ENCODE assay signal across 20 cellular contexts in the genomic region with DNA sequence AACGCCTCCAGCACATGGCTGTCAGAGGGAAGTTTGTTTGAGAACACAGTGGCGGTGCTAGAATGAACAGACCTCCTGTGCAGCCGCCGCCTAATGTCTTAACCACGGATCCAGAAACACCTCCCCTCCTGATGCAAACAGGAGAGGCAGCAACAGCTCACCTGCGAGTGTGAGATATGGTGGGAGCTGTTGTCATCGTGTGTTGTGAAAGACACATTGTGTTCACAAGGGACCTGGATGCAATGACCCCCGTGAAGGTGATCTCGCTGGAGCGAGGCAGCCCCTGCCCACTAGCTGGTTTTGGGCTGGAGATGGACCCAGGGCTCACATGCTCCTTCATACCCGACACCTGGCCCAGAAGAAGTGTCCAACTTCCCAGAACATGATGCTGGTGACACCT.
A peak's percentile ranks its signal among the peaks of the same experiment; 100 is the strongest.
DNase-seq lines count a peak whose midpoint lies in the region; TF ChIP-seq lines count a peak whose summit lies in the region.
"Had no signal": no experiment of that assay in that cellular context is flagged by ENCODE, and none has a peak within 500 bp of the region (broad histone marks: within the 10 kb centered on the region; RNA-seq: fewer than 3 reads in every experiment).

No MANE protein-coding gene starts in this region.

- H3K27ac ChIP-seq in esophagus muscularis mucosa (replicated peaks in 1 of 4) (no peak overlapping the region), neural progenitor cell (no peak overlapping the region), esophagus squamous epithelium (no peak overlapping the region)
- H3K27ac ChIP-seq: BLaER1 treated with 17β-estradiol and CSF1 and Interleukin-3, amounts not matched to agents 10 nM and 100 nM; GM23248 had no signal

- peaks cover 0 to 9% (median 0%) of the 10 kb centered on the region in 4 donors for H3K9me3 ChIP-seq in esophagus muscularis mucosa
- H3K9me3 ChIP-seq in neural progenitor cell (ENCODE audit: low read depth) = no peaks in the 10 kb centered on the region
- H3K9me3 ChIP-seq in esophagus squamous epithelium = no peaks in the 10 kb centered on the region
- H3K9me3 ChIP-seq: BE2C had no signal

- H3K27ac Mint-ChIP-seq in neural progenitor cell = peak overlapping the region; percentile 7
- H3K27ac Mint-ChIP-seq in activated CD4-positive, alpha-beta T cell treated with anti-CD3 and anti-CD28 coated beads, Interleukin-2, amount 10 ng/mL, durations not matched to agents 7 days and 5 days = no peak overlapping the region
- H3K27ac Mint-ChIP-seq: CD4-positive, alpha-beta T cell; CD8-positive, alpha-beta memory T cell had no signal

- peaks cover 9% of the 10 kb centered on the region for H3K27me3 Mint-ChIP-seq in neural progenitor cell (ENCODE audit: insufficient read depth, low read depth)
- H3K27me3 Mint-ChIP-seq in activated CD4-positive, alpha-beta T cell treated with anti-CD3 and anti-CD28 coated beads, Interleukin-2, amount 10 ng/mL, durations not matched to agents 7 days and 5 days = no peaks in the 10 kb centered on the region

- H4K20me1 ChIP-seq in neural progenitor cell (ENCODE audit: low read depth) = no peaks in the 10 kb centered on the region
- H4K20me1 ChIP-seq: BLaER1 treated with 17β-estradiol and CSF1 and Interleukin-3, amounts not matched to agents 10 nM and 100 nM had no signal

- POLR2A ChIA-PET in HEK293T (lab: Yijun Ruan, JAX) = no interaction called here
- POLR2A ChIA-PET in activated CD4-positive, alpha-beta T cell treated with anti-CD3 and anti-CD28 coated beads, Interleukin-2, amount 10 ng/mL, durations not matched to agents 7 days and 5 days (lab: Charles Lee) = no interaction called here

- H3K4me1 ChIP-seq in esophagus muscularis mucosa (no peaks in the 10 kb centered on the region), neural progenitor cell (no peaks in the 10 kb centered on the region), esophagus squamous epithelium (no peaks in the 10 kb centered on the region)
- H3K4me1 ChIP-seq: BE2C had no signal

- TF ChIP-seq CTCF in esophagus muscularis mucosa (IDR thresholded peaks at IDR 0.05) = no peak
- TF ChIP-seq CTCF in neural progenitor cell (IDR thresholded peaks at IDR 0.05) = no peak
- TF ChIP-seq CTCF in esophagus squamous epithelium (IDR thresholded peaks at IDR 0.05) = no peak

- no peak overlapping the region for H3K9ac ChIP-seq in neural progenitor cell
- H3K9ac ChIP-seq: BLaER1 treated with 17β-estradiol and CSF1 and Interleukin-3, amounts not matched to agents 10 nM and 100 nM; GM23248 had no signal

- H3K27me3 ChIP-seq in esophagus muscularis mucosa = peaks cover 0 to 50% (median 0%) of the 10 kb centered on the region in 4 donors
- H3K27me3 ChIP-seq in neural progenitor cell = no peaks in the 10 kb centered on the region
- peaks cover 0 to 24% (median 0%) of the 10 kb centered on the region in 4 donors for H3K27me3 ChIP-seq in esophagus squamous epithelium
- H3K27me3 ChIP-seq: BE2C had no signal

- peaks cover 33% of the 10 kb centered on the region for H3K4me1 Mint-ChIP-seq in neural progenitor cell
- H3K4me1 Mint-ChIP-seq in activated CD4-positive, alpha-beta T cell treated with anti-CD3 and anti-CD28 coated beads, Interleukin-2, amount 10 ng/mL, durations not matched to agents 7 days and 5 days = no peaks in the 10 kb centered on the region
- H3K4me1 Mint-ChIP-seq: CD14-positive monocyte; CD8-positive, alpha-beta memory T cell had no signal

- CTCF ChIA-PET in HEK293T (lab: Yijun Ruan, JAX) = no interaction called here
- CTCF ChIA-PET in activated CD4-positive, alpha-beta T cell treated with anti-CD3 and anti-CD28 coated beads, Interleukin-2, amount 10 ng/mL, durations not matched to agents 7 days and 5 days (lab: Charles Lee) = no interaction called here

- TF ChIP-seq EP300 in esophagus muscularis mucosa (IDR thresholded peaks at IDR 0.05) = no peak

- H3K4me3 Mint-ChIP-seq in neural progenitor cell = no peak overlapping the region
- H3K4me3 Mint-ChIP-seq in activated CD4-positive, alpha-beta T cell treated with anti-CD3 and anti-CD28 coated beads, Interleukin-2, amount 10 ng/mL, durations not matched to agents 7 days and 5 days = no peak overlapping the region
- H3K4me3 Mint-ChIP-seq: CD14-positive monocyte; CD4-positive, alpha-beta T cell; CD8-positive, alpha-beta memory T cell had no signal

- H3K4me2 ChIP-seq in neural progenitor cell = no peak overlapping the region
- H3K4me2 ChIP-seq: BLaER1 treated with 17β-estradiol and CSF1 and Interleukin-3, amounts not matched to agents 10 nM and 100 nM had no signal

- H3F3A ChIP-seq in neural progenitor cell (ENCODE audit: low read depth) = no peaks in the 10 kb centered on the region

- peaks cover 8% of the 10 kb centered on the region for H3K9me3 Mint-ChIP-seq in neural progenitor cell
- H3K9me3 Mint-ChIP-seq in activated CD4-positive, alpha-beta T cell treated with anti-CD3 and anti-CD28 coated beads, Interleukin-2, amount 10 ng/mL, durations not matched to agents 7 days and 5 days = no peaks in the 10 kb centered on the region
- H3K9me3 Mint-ChIP-seq: CD4-positive, alpha-beta T cell; CD8-positive, alpha-beta memory T cell had no signal

- DNase-seq in HEK293T (ENCODE audit: extremely low spot score) (peak; percentile 4), esophagus muscularis mucosa (ENCODE audit: extremely low spot score) (peak; percentile 75), neural progenitor cell (ENCODE audit: low spot score) (no peak), esophagus squamous epithelium (lab: John Stamatoyannopoulos, UW) (no peak), A172 (ENCODE audit: low spot score) (no peak)
- no peak for DNase-seq in activated CD4-positive, alpha-beta T cell treated with anti-CD3 and anti-CD28 coated beads, Interleukin-2, amount 10 ng/mL, durations not matched to agents 7 days and 5 days
- DNase-seq: AML-193; BE2C; CD4-positive, alpha-beta T cell; CD8-positive, alpha-beta memory T cell; DMS 273 treated with DMSO at 0.1 percent for 48 hours; DMS79; EL; GDM1; GM23248; H7; HCEC 1CT had no signal

- WGBS in esophagus muscularis mucosa = 83% methylated on average over 11 of the region's 11 CpGs
- WGBS in esophagus squamous epithelium, 2 donors = 80 to 88% methylated on average over 8 to 11 of the region's 11 CpGs

- no peaks in the 10 kb centered on the region for H3K36me3 Mint-ChIP-seq in neural progenitor cell
- H3K36me3 Mint-ChIP-seq in activated CD4-positive, alpha-beta T cell treated with anti-CD3 and anti-CD28 coated beads, Interleukin-2, amount 10 ng/mL, durations not matched to agents 7 days and 5 days (ENCODE audit: low read depth) = no peaks in the 10 kb centered on the region
- H3K36me3 Mint-ChIP-seq: CD14-positive monocyte; CD8-positive, alpha-beta memory T cell had no signal

- TF ChIP-seq POLR2A in esophagus muscularis mucosa (IDR thresholded peaks at IDR 0.05; ENCODE audit: low read depth) (no peak), esophagus squamous epithelium (IDR thresholded peaks at IDR 0.05) (no peak)

- H3K79me2 ChIP-seq in neural progenitor cell (ENCODE audit: low read depth) = no peaks in the 10 kb centered on the region

- H3K4me3 ChIP-seq in esophagus muscularis mucosa (no peak overlapping the region), neural progenitor cell (no peak overlapping the region), esophagus squamous epithelium (no peak overlapping the region)
- H3K4me3 ChIP-seq: BLaER1 treated with 17β-estradiol and CSF1 and Interleukin-3, amounts not matched to agents 10 nM and 100 nM; GM12878; GM23248 had no signal

- intact Hi-C loops in esophagus muscularis mucosa (cut with DNase I) (no loop called here), esophagus squamous epithelium (cut with DNase I) (no loop called here)

- H3K36me3 ChIP-seq in esophagus muscularis mucosa (no peaks in the 10 kb centered on the region), neural progenitor cell (no peaks in the 10 kb centered on the region), esophagus squamous epithelium (no peaks in the 10 kb centered on the region)
- H3K36me3 ChIP-seq: BE2C; BLaER1 treated with 17β-estradiol and CSF1 and Interleukin-3, amounts not matched to agents 10 nM and 100 nM had no signal

- no peak overlapping the region for H2AFZ ChIP-seq in neural progenitor cell (replicated peaks)
- H2AFZ ChIP-seq: GM23248 had no signal

TF ChIP-seq in HEK293T, 16 proteins besides CTCF, POLR2A, EP300 and RAD21:
- no peak for TF ChIP-seq SUZ12 (IDR thresholded peaks at IDR 0.05)
- TF ChIP-seq FOXA1 (IDR thresholded peaks at IDR 0.05) = no peak
- TF ChIP-seq LEF1 (IDR thresholded peaks at IDR 0.05; ENCODE audit: borderline replicate concordance) = no peak
- no peak for TF ChIP-seq SP1 (IDR thresholded peaks at IDR 0.05)
- TF ChIP-seq ARNT (IDR thresholded peaks at IDR 0.05) = no peak
- TF ChIP-seq L3MBTL2 (conservative IDR thresholded peaks at IDR 0.05) = no peak
- TF ChIP-seq CTBP1 (IDR thresholded peaks at IDR 0.05; ENCODE audit: borderline replicate concordance) = no peak
- TF ChIP-seq, protein P1, sequence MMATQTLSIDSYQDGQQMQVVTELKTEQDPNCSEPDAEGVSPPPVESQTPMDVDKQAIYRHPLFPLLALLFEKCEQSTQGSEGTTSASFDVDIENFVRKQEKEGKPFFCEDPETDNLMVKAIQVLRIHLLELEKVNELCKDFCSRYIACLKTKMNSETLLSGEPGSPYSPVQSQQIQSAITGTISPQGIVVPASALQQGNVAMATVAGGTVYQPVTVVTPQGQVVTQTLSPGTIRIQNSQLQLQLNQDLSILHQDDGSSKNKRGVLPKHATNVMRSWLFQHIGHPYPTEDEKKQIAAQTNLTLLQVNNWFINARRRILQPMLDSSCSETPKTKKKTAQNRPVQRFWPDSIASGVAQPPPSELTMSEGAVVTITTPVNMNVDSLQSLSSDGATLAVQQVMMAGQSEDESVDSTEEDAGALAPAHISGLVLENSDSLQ (IDR thresholded peaks at IDR 0.05) = no peak
- TF ChIP-seq ZNF384 (IDR thresholded peaks at IDR 0.05) = no peak
- no peak for TF ChIP-seq ELF4 (IDR thresholded peaks at IDR 0.05)
- TF ChIP-seq TARDBP (IDR thresholded peaks at IDR 0.05) = no peak
- TF ChIP-seq BHLHE40 (IDR thresholded peaks at IDR 0.05; ENCODE audit: borderline replicate concordance) = no peak

Comparison
In these comparisons a context has a peak if more than half of its experiments do, and no peak if none do; other contexts are left out.
1. DNase-seq: peak in HEK293T (single experiment) and esophagus muscularis mucosa (single experiment); none in neural progenitor cell (single experiment), activated CD4-positive, alpha-beta T cell treated with anti-CD3 and anti-CD28 coated beads, Interleukin-2, amount 10 ng/mL, durations not matched to agents 7 days and 5 days (single experiment), esophagus squamous epithelium (single experiment) and A172 (single experiment).